Comparison of ENCODE assay signal across 27 cellular contexts in genomic region chr3:12132881-12133280, GRCh38. TPM values are rescaled to one million over a fixed set of nuclear protein-coding genes. Genes with fewer than 3 reads are reported as not detected.
"Had no signal": no experiment of that assay in that cellular context is flagged by ENCODE, and none has a peak within 500 bp of the region (broad histone marks: within the 10 kb centered on the region; RNA-seq: fewer than 3 reads in every experiment).

No MANE protein-coding gene starts in this region.

- H3K9me3 ChIP-seq: ascending aorta, MG63, SJSA1, SK-N-SH had no signal

- H3K4me1 ChIP-seq: ascending aorta, SJSA1 had no signal

- ATAC-seq: activated CD4-positive, alpha-beta T cell treated with anti-CD3 and anti-CD28 coated beads for 36 hours; activated CD4-positive, CD25-positive, alpha-beta regulatory T cell treated with anti-CD3 and anti-CD28 coated beads, Interleukin-2, amount 50 U/mL, for 24 hours; activated CD8-positive, alpha-beta T cell treated with anti-CD3 and anti-CD28 coated beads, Interleukin-2, amount 10 ng/mL, durations not matched to agents 7 days and 5 days; Panc1; WTC11 had no signal

- H3K36me3 ChIP-seq: ascending aorta, cardiac muscle cell, MG63, SJSA1 had no signal

- H3K27ac ChIP-seq: ascending aorta, cardiac muscle cell, SJSA1 had no signal

- H3K27me3 ChIP-seq: ascending aorta, cardiac muscle cell had no signal

- DNase-seq: activated CD4-positive, alpha-beta T cell treated with anti-CD3 and anti-CD28 coated beads for 36 hours; activated CD4-positive, alpha-beta T cell treated with anti-CD3 and anti-CD28 coated beads, Interleukin-2, amount 10 ng/mL, durations not matched to agents 7 days and 5 days; activated CD4-positive, alpha-beta T cell treated with anti-CD3 and anti-CD28 coated beads, Interleukin-2, amount 50 U/mL, for 48 hours; activated CD8-positive, alpha-beta T cell treated with anti-CD3 and anti-CD28 coated beads, Interleukin-2, amount 10 ng/mL, durations not matched to agents 7 days and 5 days; activated gamma-delta T cell; activated naive CD4-positive, alpha-beta T cell treated with Interleukin-2 at 50 U/mL for 16 hours; activated naive CD8-positive, alpha-beta T cell treated with anti-CD3 and anti-CD28 coated beads, Interleukin-2, amount 10 ng/mL, durations not matched to agents 7 days and 5 days; activated T-cell treated with anti-CD3 and anti-CD28 coated beads, Interleukin-2, amount 50 U/mL, for 24 hours; amygdala; Kasumi-1; KG1; MG63; NCI-H1048; NCI-H1436 treated with DMSO at 0.1 percent for 48 hours; NCI-H1694 treated with DMSO at 0.1 percent for 48 hours; NCI-H2029; NCI-H2171; NCI-H510A treated with DMSO at 0.1 percent for 48 hours; SHP77; SK-N-SH had no signal

- H3K4me3 ChIP-seq: ascending aorta, cardiac muscle cell, MG63, SJSA1 had no signal

RNA-seq across cellular contexts. Expression of gene TIMP4, which starts 25.8 kb away (rescaled TPM):
- total RNA-seq: activated CD4-positive, alpha-beta T cell treated with anti-CD3 and anti-CD28 coated beads, Interleukin-2, amount 10 ng/mL, durations not matched to agents 7 days and 5 days; activated CD8-positive, alpha-beta T cell treated with anti-CD3 and anti-CD28 coated beads, Interleukin-2, amount 10 ng/mL, durations not matched to agents 7 days and 5 days; activated naive CD8-positive, alpha-beta T cell treated with anti-CD3 and anti-CD28 coated beads, Interleukin-2, amount 10 ng/mL, durations not matched to agents 7 days and 5 days; cardiac muscle cell; RPMI7951 had no signal
